ENCODE assay signal across 17 cellular contexts in the genomic region with DNA sequence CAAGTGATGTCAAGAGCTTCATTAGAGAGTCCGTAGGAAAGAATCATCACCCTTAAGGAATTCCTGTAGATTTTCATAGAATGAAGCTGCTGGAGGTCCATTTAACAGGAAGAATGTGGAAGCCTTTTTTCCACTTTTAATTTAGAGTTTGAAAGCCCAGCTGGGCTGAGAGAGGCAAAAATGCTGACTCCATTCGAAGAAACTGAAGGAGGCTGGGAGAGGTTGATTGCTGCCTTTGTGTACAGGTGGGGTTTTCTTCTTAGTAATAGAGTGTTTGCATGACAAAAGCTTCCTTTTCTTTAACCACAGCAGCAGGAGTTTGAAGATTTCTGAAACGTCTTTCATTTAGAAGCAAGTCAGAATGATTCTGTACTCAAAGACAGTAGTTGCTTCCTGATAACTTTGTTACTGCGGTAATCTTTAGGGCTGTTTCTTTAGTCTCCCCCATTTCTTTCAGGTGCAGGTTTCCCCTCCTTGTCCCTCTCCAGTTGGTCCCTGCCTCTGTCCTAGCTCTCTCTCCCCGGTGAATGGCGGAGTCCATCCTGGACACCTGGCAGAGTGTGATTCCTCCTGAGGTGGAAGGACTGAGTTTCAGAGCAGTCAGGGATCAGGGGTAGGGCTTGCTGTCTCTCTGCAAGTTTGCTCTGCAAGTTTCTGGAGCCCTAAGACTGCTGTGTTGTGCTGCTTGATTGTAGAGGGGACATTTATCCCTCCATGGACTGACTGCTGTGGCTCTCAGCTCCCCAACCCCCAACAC.
DNase-seq lines count a peak whose midpoint lies in the region; ATAC-seq and TF ChIP-seq lines count a peak whose summit lies in the region.
"Had no signal": no experiment of that assay in that cellular context is flagged by ENCODE, and none has a peak within 500 bp of the region (broad histone marks: within the 10 kb centered on the region; RNA-seq: fewer than 3 reads in every experiment).

No MANE protein-coding gene starts in this region.

- H3K4me1 Mint-ChIP-seq in activated T-cell treated with anti-CD3 and anti-CD28 coated beads, Interleukin-2, amount 50 U/mL, for 72 hours (ENCODE audit: low read depth): no peaks in the 10 kb centered on the region
- H3K4me1 Mint-ChIP-seq in type B pancreatic cell (ENCODE audit: unreplicated experiment): peaks cover 35% of the 10 kb centered on the region
- H3K4me1 Mint-ChIP-seq: CD4-positive, CD25-positive, alpha-beta regulatory T cell had no signal

- no peak for DNase-seq in activated T-cell treated with anti-CD3 and anti-CD28 coated beads, Interleukin-2, amount 50 U/mL, for 72 hours
- DNase-seq in activated T-cell treated with anti-CD3 and anti-CD28 coated beads for 4 hours (no peak), RPMI8226 (peak; percentile 3), iPS DF 4.7 (ENCODE audit: extremely low read depth, low spot score) (peak; percentile 51), type B pancreatic cell (ENCODE audit: extremely low spot score, unreplicated experiment) (no peak), dermis blood vessel endothelial cell (no peak)
- DNase-seq in activated effector memory CD4-positive, alpha-beta T cell treated with Interleukin-2 at 50 U/mL for 16 hours: no peak
- DNase-seq: activated CD4-positive, alpha-beta T cell treated with anti-CD3 and anti-CD28 coated beads, Interleukin-2, amount 50 U/mL, for 4 hours; aorta; CD4-positive, CD25-positive, alpha-beta regulatory T cell; cortex of kidney; esophagus squamous epithelium; left ventricle myocardium superior; naive thymus-derived CD8-positive, alpha-beta T cell; NCI-H1048; thyroid gland had no signal

- no peaks in the 10 kb centered on the region for H3K27me3 Mint-ChIP-seq in activated T-cell treated with anti-CD3 and anti-CD28 coated beads, Interleukin-2, amount 50 U/mL, for 72 hours (ENCODE audit: low read depth)
- no peaks in the 10 kb centered on the region for H3K27me3 Mint-ChIP-seq in type B pancreatic cell

- H3K4me3 Mint-ChIP-seq in activated T-cell treated with anti-CD3 and anti-CD28 coated beads, Interleukin-2, amount 50 U/mL, for 72 hours: no peak overlapping the region
- no peak overlapping the region for H3K4me3 Mint-ChIP-seq in type B pancreatic cell
- H3K4me3 Mint-ChIP-seq: CD4-positive, CD25-positive, alpha-beta regulatory T cell; naive thymus-derived CD8-positive, alpha-beta T cell had no signal

- peak; percentile 33 to 36 for ATAC-seq in activated T-cell treated with anti-CD3 and anti-CD28 coated beads, Interleukin-2, amount 50 U/mL, for 72 hours (replicated peaks in 1 of 2)
- no peak for ATAC-seq in GM18870 (IDR thresholded peaks at IDR 0.05; ENCODE audit: unreplicated experiment)
- ATAC-seq: left ventricle myocardium superior; naive thymus-derived CD8-positive, alpha-beta T cell had no signal

- H3K27ac Mint-ChIP-seq in activated T-cell treated with anti-CD3 and anti-CD28 coated beads, Interleukin-2, amount 50 U/mL, for 72 hours: no peak overlapping the region
- peak overlapping the region; percentile 13 for H3K27ac Mint-ChIP-seq in type B pancreatic cell
- H3K27ac Mint-ChIP-seq: CD4-positive, CD25-positive, alpha-beta regulatory T cell had no signal

- H3K36me3 Mint-ChIP-seq in activated T-cell treated with anti-CD3 and anti-CD28 coated beads, Interleukin-2, amount 50 U/mL, for 72 hours (ENCODE audit: insufficient read depth in 2 of 2): peaks cover 0 to 2% of the 10 kb centered on the region in 2 donors
- H3K36me3 Mint-ChIP-seq in type B pancreatic cell: peaks cover 30% of the 10 kb centered on the region
- H3K36me3 Mint-ChIP-seq: CD4-positive, CD25-positive, alpha-beta regulatory T cell had no signal

- peaks cover 2 to 3% of the 10 kb centered on the region in 2 donors for H3K9me3 Mint-ChIP-seq in activated T-cell treated with anti-CD3 and anti-CD28 coated beads, Interleukin-2, amount 50 U/mL, for 72 hours
- H3K9me3 Mint-ChIP-seq in type B pancreatic cell: peaks cover 10% of the 10 kb centered on the region

- TF ChIP-seq CTCF in type B pancreatic cell (conservative IDR thresholded peaks at IDR 0.05): no peak

Comparison
In these comparisons a context has a peak if more than half of its experiments do, and no peak if none do; other contexts are left out.
1. DNase-seq: peak in RPMI8226 (single experiment) and iPS DF 4.7 (single experiment); none in activated T-cell treated with anti-CD3 and anti-CD28 coated beads, Interleukin-2, amount 50 U/mL, for 72 hours (0 of 2), activated T-cell treated with anti-CD3 and anti-CD28 coated beads for 4 hours (single experiment), type B pancreatic cell (single experiment), activated effector memory CD4-positive, alpha-beta T cell treated with Interleukin-2 at 50 U/mL for 16 hours (single experiment) and dermis blood vessel endothelial cell (single experiment).